ENCODE assay signal across 33 cellular contexts in genomic region chr2:201327678-201328077, GRCh38.
"Had no signal": no experiment of that assay in that cellular context is flagged by ENCODE, and none has a peak within 500 bp of the region (broad histone marks: within the 10 kb centered on the region; RNA-seq: fewer than 3 reads in every experiment).

No MANE protein-coding gene starts in this region.

- H3K27ac Mint-ChIP-seq: activated B cell treated with CpG ODN at 0.5 μM for 24 hours; activated CD4-positive, alpha-beta memory T cell treated with anti-CD3 and anti-CD28 coated beads for 36 hours; activated CD4-positive, alpha-beta T cell treated with anti-CD3 and anti-CD28 coated beads, Interleukin-2, amount 10 ng/mL, durations not matched to agents 7 days and 5 days; activated CD8-positive, alpha-beta T cell treated with anti-CD3 and anti-CD28 coated beads for 36 hours; activated naive CD4-positive, alpha-beta T cell treated with anti-CD3 and anti-CD28 coated beads for 36 hours; activated naive CD8-positive, alpha-beta T cell; activated naive CD8-positive, alpha-beta T cell treated with anti-CD3 and anti-CD28 coated beads, Interleukin-2, amount 10 ng/mL, durations not matched to agents 7 days and 5 days; activated naive CD8-positive, alpha-beta T cell treated with anti-CD3 and anti-CD28 coated beads, Interleukin-2, amount 50 U/mL, for 24 hours; activated T-cell treated with anti-CD3 and anti-CD28 coated beads, Interleukin-2, amount 50 U/mL, for 24 hours; brain; T-helper 1 cell treated with Interleukin-12 subunit alpha and Interleukin-12 subunit beta and Interleukin-4 antibody, amounts not matched to agents 30 μg/mL and 1 μg/mL, for 36 hours; T-helper 2 cell treated with Interferon-gamma antibody and Interleukin-4, amounts not matched to agents 5 μg/mL and 100 μg/mL, for 36 hours had no signal

- H3K27me3 ChIP-seq: ascending aorta, cardiac muscle cell had no signal

- H3K36me3 ChIP-seq: cardiac muscle cell had no signal

- H3K4me3 Mint-ChIP-seq: activated B cell treated with CpG ODN at 0.5 μM for 24 hours; activated CD4-positive, alpha-beta memory T cell treated with anti-CD3 and anti-CD28 coated beads for 36 hours; activated CD4-positive, alpha-beta T cell treated with anti-CD3 and anti-CD28 coated beads, Interleukin-2, amount 10 ng/mL, durations not matched to agents 7 days and 5 days; activated CD8-positive, alpha-beta T cell treated with anti-CD3 and anti-CD28 coated beads for 36 hours; activated naive CD4-positive, alpha-beta T cell treated with anti-CD3 and anti-CD28 coated beads for 36 hours; activated naive CD8-positive, alpha-beta T cell; activated naive CD8-positive, alpha-beta T cell treated with anti-CD3 and anti-CD28 coated beads, Interleukin-2, amount 10 ng/mL, durations not matched to agents 7 days and 5 days; activated naive CD8-positive, alpha-beta T cell treated with anti-CD3 and anti-CD28 coated beads, Interleukin-2, amount 50 U/mL, for 24 hours; activated T-cell treated with anti-CD3 and anti-CD28 coated beads, Interleukin-2, amount 50 U/mL, for 24 hours; brain; central memory CD8-positive, alpha-beta T cell; T-helper 1 cell treated with Interleukin-12 subunit alpha and Interleukin-12 subunit beta and Interleukin-4 antibody, amounts not matched to agents 30 μg/mL and 1 μg/mL, for 36 hours; T-helper 2 cell treated with Interferon-gamma antibody and Interleukin-4, amounts not matched to agents 5 μg/mL and 100 μg/mL, for 36 hours had no signal

- H3K4me3 ChIP-seq: ascending aorta, cardiac muscle cell had no signal

- H3K27ac ChIP-seq: ascending aorta, cardiac muscle cell, VCaP had no signal

- H3K4me1 Mint-ChIP-seq: activated B cell treated with CpG ODN at 0.5 μM for 24 hours; activated CD4-positive, alpha-beta T cell treated with anti-CD3 and anti-CD28 coated beads, Interleukin-2, amount 10 ng/mL, durations not matched to agents 7 days and 5 days; brain had no signal

- H3K4me1 ChIP-seq: ascending aorta had no signal

- FAIRE-seq: bronchial epithelial cell, TTC549 had no signal

- DNase-seq: activated B cell treated with CpG ODN at 0.5 μM for 24 hours; activated CD4-positive, alpha-beta memory T cell treated with anti-CD3 and anti-CD28 coated beads for 36 hours; activated CD4-positive, alpha-beta T cell treated with anti-CD3 and anti-CD28 coated beads for 48 hours; activated CD4-positive, alpha-beta T cell treated with anti-CD3 and anti-CD28 coated beads, Interleukin-2, amount 10 ng/mL, durations not matched to agents 7 days and 5 days; activated CD4-positive, alpha-beta T cell treated with anti-CD3 and anti-CD28 coated beads, Interleukin-2, amount 50 U/mL, for 4 hours; activated CD4-positive, CD25-positive, alpha-beta regulatory T cell treated with anti-CD3 and anti-CD28 coated beads, Interleukin-2, amount 50 U/mL, for 72 hours; activated CD8-positive, alpha-beta memory T cell treated with anti-CD3 and anti-CD28 coated beads, Interleukin-2, amount 50 U/mL, for 48 hours; activated CD8-positive, alpha-beta T cell treated with anti-CD3 and anti-CD28 coated beads for 36 hours; activated effector memory CD4-positive, alpha-beta T cell treated with anti-CD3 and anti-CD28 coated beads, Interleukin-2, amount 50 U/mL, for 16 hours; activated gamma-delta T cell treated with Interleukin-2 at 50 U/mL for 16 hours; activated naive CD4-positive, alpha-beta T cell; activated naive CD4-positive, alpha-beta T cell treated with anti-CD3 and anti-CD28 coated beads for 36 hours; activated naive CD4-positive, alpha-beta T cell treated with anti-CD3 and anti-CD28 coated beads, Interleukin-2, amount 50 U/mL, for 16 hours; activated naive CD8-positive, alpha-beta T cell treated with anti-CD3 and anti-CD28 coated beads, Interleukin-2, amount 10 ng/mL, durations not matched to agents 7 days and 5 days; activated naive CD8-positive, alpha-beta T cell treated with anti-CD3 and anti-CD28 coated beads, Interleukin-2, amount 50 U/mL, for 24 hours; activated T-cell treated with anti-CD3 and anti-CD28 coated beads, Interleukin-2, amount 50 U/mL, for 24 hours; activated T-cell treated with anti-CD3 and anti-CD28 coated beads, Interleukin-2, amount 50 U/mL, for 48 hours; amygdala; anterior cingulate cortex; caudate nucleus; cerebellar nuclear complex; T-helper 1 cell; T-helper 9 cell had no signal

- H3K27me3 Mint-ChIP-seq: activated B cell treated with CpG ODN at 0.5 μM for 24 hours; activated CD4-positive, alpha-beta memory T cell treated with anti-CD3 and anti-CD28 coated beads for 36 hours; activated CD4-positive, alpha-beta T cell treated with anti-CD3 and anti-CD28 coated beads, Interleukin-2, amount 10 ng/mL, durations not matched to agents 7 days and 5 days; activated CD8-positive, alpha-beta T cell treated with anti-CD3 and anti-CD28 coated beads for 36 hours; activated naive CD8-positive, alpha-beta T cell; activated naive CD8-positive, alpha-beta T cell treated with anti-CD3 and anti-CD28 coated beads, Interleukin-2, amount 10 ng/mL, durations not matched to agents 7 days and 5 days; activated naive CD8-positive, alpha-beta T cell treated with anti-CD3 and anti-CD28 coated beads, Interleukin-2, amount 50 U/mL, for 24 hours; activated T-cell treated with anti-CD3 and anti-CD28 coated beads, Interleukin-2, amount 50 U/mL, for 24 hours; brain; central memory CD8-positive, alpha-beta T cell had no signal

- ATAC-seq: activated CD8-positive, alpha-beta T cell treated with anti-CD3 and anti-CD28 coated beads for 36 hours; activated naive CD8-positive, alpha-beta T cell treated with anti-CD3 and anti-CD28 coated beads, Interleukin-2, amount 50 U/mL, for 24 hours had no signal
